ENCODE assay signal across 7 cellular contexts in genomic region chr11:63768232-63769043, GRCh38. TPM values are rescaled to one million over a fixed set of nuclear protein-coding genes. Genes with fewer than 3 reads are reported as not detected.
DNase-seq lines count a peak whose midpoint lies in the region; ATAC-seq, FAIRE-seq and TF ChIP-seq lines count a peak whose summit lies in the region.

Gene ZFTA, minus strand, starts transcription at chr11:63768775. Its CDS starts 153 bp downstream, at chr11:63768622.

- peak; percentile 58 to 88 for TF ChIP-seq CTCF in endothelial cell of umbilical vein (IDR thresholded peaks at IDR 0.05; ENCODE audit: extremely low read depth in 1 of 2, insufficient read depth in 1 of 2, low read depth in 1 of 2, low read length in 2 of 2)

- ATAC-seq in HG03025 (IDR thresholded peaks at IDR 0.05; ENCODE audit: low FRiP score, unreplicated experiment): peak; percentile 44

- H3K79me2 ChIP-seq in endothelial cell of umbilical vein (ENCODE audit: control insufficient read depth, insufficient read depth, low read length): peaks cover 15% of the 10 kb centered on the region

- peak within 1 kb of the TSS; percentile 81 for H3K4me2 ChIP-seq in endothelial cell of umbilical vein (ENCODE audit: insufficient read depth, low read length)

- CTCF ChIA-PET in endothelial cell of umbilical vein (lab: Charles Lee): interaction anchor here (0.6 to 4.6 kb wide), 29 partner anchors 9 to 381 kb away, joined by 3 to 55 read pairs (median 4); partner anchors contain the start of genes ATL3, COX8A, MARK2 and NAA40

- H4K20me1 ChIP-seq in endothelial cell of umbilical vein (replicated peaks; ENCODE audit: control insufficient read depth, extremely low read depth, insufficient read depth, low read length): no peaks in the 10 kb centered on the region

- intact Hi-C loops in endothelial cell of umbilical vein (cut with micrococcal nuclease): no loop called here

- no peaks in the 10 kb centered on the region for H3K9me3 ChIP-seq in endothelial cell of umbilical vein (replicated peaks; ENCODE audit: control insufficient read depth, insufficient read depth, low read length)

- H2AFZ ChIP-seq in endothelial cell of umbilical vein (ENCODE audit: low read depth, low read length): peak within 1 kb of the TSS; percentile 79

- no TSS peak for BruUV-seq in endothelial cell of umbilical vein (replicated peaks; lab: Mats Ljungman, UMichigan)

- peak within 1 kb of the TSS; percentile 72 for H3K9ac ChIP-seq in endothelial cell of umbilical vein (replicated peaks; ENCODE audit: extremely low read depth, insufficient read depth, low read length)

- H3K4me1 ChIP-seq in endothelial cell of umbilical vein (ENCODE audit: control insufficient read depth, extremely low read depth, insufficient read depth, low read length): peaks cover 18% of the 10 kb centered on the region

- peaks cover 3 to 6% of the 10 kb centered on the region in 2 experiments for H3K27me3 ChIP-seq in endothelial cell of umbilical vein (ENCODE audit: control insufficient read depth in 2 of 2, insufficient read depth in 2 of 2, low read length in 2 of 2)

- peaks cover 2 to 5% of the 10 kb centered on the region in 2 experiments for H3K36me3 ChIP-seq in endothelial cell of umbilical vein (ENCODE audit: control insufficient read depth in 2 of 2, extremely low read depth in 1 of 2, insufficient read depth in 2 of 2, low read length in 2 of 2)

- dilution Hi-C loops in endothelial cell of umbilical vein (cut with MboI; ENCODE audit: extremely low pct_ligation_motif_present, low sequenced_read_pairs): no loop called here

- no peak for FAIRE-seq in GM18507 (lab: Jason Lieb, UNC)
- peak; percentile 28 for FAIRE-seq in endothelial cell of umbilical vein (lab: Jason Lieb, UNC)

- H3K9me1 ChIP-seq in endothelial cell of umbilical vein (replicated peaks; ENCODE audit: control insufficient read depth, extremely low read depth, insufficient read depth, low read length): no peaks in the 10 kb centered on the region

- TF ChIP-seq POLR2A in endothelial cell of umbilical vein (IDR thresholded peaks at IDR 0.05; ENCODE audit: low read depth, low read length): peak; percentile 53

- H3K4me3 ChIP-seq in endothelial cell of umbilical vein (replicated peaks in 1 of 3; ENCODE audit: insufficient read depth in 1 of 3, low read depth in 1 of 3, low read length in 3 of 3): peak within 1 kb of the TSS; percentile 84 to 91 (median 87)

- DNase-seq in GM18507 (ENCODE audit: extremely low spot score, insufficient read length, low read depth): peak; percentile 70
- peak; percentile 75 for DNase-seq in NCI-H748 (lab: John Stamatoyannopoulos, UW; ENCODE audit: unreplicated experiment)
- peak; percentile 74 for DNase-seq in activated CD8-positive, alpha-beta memory T cell treated with anti-CD3 and anti-CD28 coated beads, Interleukin-2, amount 50 U/mL, for 4 hours
- DNase-seq in endothelial cell of umbilical vein (ENCODE audit: low read depth, low spot score): peak; percentile 41
- peak; percentile 43 for DNase-seq in midbrain (lab: John Stamatoyannopoulos, UW)
- peak; percentile 77 for DNase-seq in stimulated activated CD8-positive, alpha-beta memory T cell treated with anti-CD3 and anti-CD28 coated beads, Interleukin-4, amount 100 ng/mL, for 48 hours

- H3K27ac ChIP-seq in endothelial cell of umbilical vein (ENCODE audit: insufficient read depth, low read depth, low read length): peak within 1 kb of the TSS; percentile 64

- POLR2A ChIA-PET in endothelial cell of umbilical vein (lab: Charles Lee): interaction anchor here (1.2 to 1.6 kb wide), 3 partner anchors 11 to 177 kb away, joined by 3 read pairs; partner anchors contain the start of gene MARK2

TF ChIP-seq in endothelial cell of umbilical vein, 7 proteins besides CTCF, POLR2A, EP300 and RAD21:
- TF ChIP-seq POLR2AphosphoS5 (IDR thresholded peaks at IDR 0.05; ENCODE audit: insufficient read depth, low read depth, low read length) (peak; percentile 76), MYC (IDR thresholded peaks at IDR 0.05; ENCODE audit: low read depth, low read length) (no peak), FOS (IDR thresholded peaks at IDR 0.05; ENCODE audit: borderline replicate concordance, insufficient read depth, low read length) (no peak), JUN (IDR thresholded peaks at IDR 0.05; ENCODE audit: borderline replicate concordance, insufficient read depth, insufficient read length, low read depth) (no peak), EZH2 (IDR thresholded peaks at IDR 0.05; ENCODE audit: borderline replicate concordance, low read depth, low read length, severe bottlenecking) (no peak), MAX (IDR thresholded peaks at IDR 0.05; ENCODE audit: insufficient read depth, insufficient read length) (no peak)
TF ChIP-seq in endothelial cell of umbilical vein: peak in this region for 1.

RNA-seq across cellular contexts. Expression of gene ZFTA, which starts in this region (rescaled TPM):
- 25.2 and 32.0 TPM in 2 replicates for total RNA-seq in endothelial cell of umbilical vein
- 9.9 and 10.5 TPM in 2 replicates for polyA plus RNA-seq in endothelial cell of umbilical vein
- polyA plus RNA-seq in endothelial cell of umbilical vein (2011; cell fraction: cytosol; rRNA removed): 7.3 and 9.3 TPM in 2 replicates
- polyA plus RNA-seq in endothelial cell of umbilical vein (2011; cell fraction: nucleus; rRNA removed): 26.9 and 27.3 TPM in 2 replicates
- 15.5 and 19.3 TPM in 2 replicates for polyA plus RNA-seq in endothelial cell of umbilical vein (2012)
- polyA minus RNA-seq in endothelial cell of umbilical vein: 8.2 and 10.5 TPM in 2 replicates
- 12.8 TPM for polyA minus RNA-seq in endothelial cell of umbilical vein (2011; cell fraction: cytosol; rRNA and poly(A)+ RNA removed)
- polyA minus RNA-seq in endothelial cell of umbilical vein (2011; cell fraction: nucleus; rRNA and poly(A)+ RNA removed): 5.7 and 8.3 TPM in 2 replicates

Comparison
In these comparisons a context has a peak if more than half of its experiments do, and no peak if none do; other contexts are left out.
1. Peak in every context shown above with its lines: DNase-seq, ATAC-seq, H3K4me3 ChIP-seq and H3K27ac ChIP-seq.